ENCODE assay signal across 11 cellular contexts in genomic region chr6:113908801-113909200, GRCh38. TPM values are rescaled to one million over a fixed set of nuclear protein-coding genes. Genes with fewer than 3 reads are reported as not detected.
DNase-seq lines count a peak whose midpoint lies in the region; ATAC-seq and TF ChIP-seq lines count a peak whose summit lies in the region.
"Had no signal": no experiment of that assay in that cellular context is flagged by ENCODE, and none has a peak within 500 bp of the region (broad histone marks: within the 10 kb centered on the region; RNA-seq: fewer than 3 reads in every experiment).

No MANE protein-coding gene starts in this region.

- ATAC-seq in HG02678 (IDR thresholded peaks at IDR 0.05; ENCODE audit: unreplicated experiment) (no peak), GM18519 (IDR thresholded peaks at IDR 0.05; ENCODE audit: low FRiP score, unreplicated experiment) (no peak), GM21723 (IDR thresholded peaks at IDR 0.05; ENCODE audit: unreplicated experiment) (no peak)

- no peak overlapping the region for H3K4me3 ChIP-seq in AG10803 (ENCODE audit: low read length)
- no peak overlapping the region for H3K4me3 ChIP-seq in fibroblast of pulmonary artery (replicated peaks; ENCODE audit: low read depth, low read length)
- no peak overlapping the region for H3K4me3 ChIP-seq in osteoblast (ENCODE audit: insufficient read depth, low read length)
- H3K4me3 ChIP-seq: Peyer's patch had no signal

- TF ChIP-seq CTCF in AG10803 (conservative IDR thresholded peaks at IDR 0.05; ENCODE audit: low read length) (no peak), fibroblast of pulmonary artery (IDR thresholded peaks at IDR 0.05; ENCODE audit: low read length, missing control alignments) (no peak), osteoblast (IDR thresholded peaks at IDR 0.05; ENCODE audit: extremely low read depth, low read depth, low read length) (no peak)

- DNase-seq in AG10803 (ENCODE audit: low read depth), result peak; percentile 28
- DNase-seq in NCI-H226, result peak; percentile 51
- peak; percentile 9 for DNase-seq in fibroblast of pulmonary artery (ENCODE audit: low read depth)
- DNase-seq in osteoblast (ENCODE audit: insufficient read length, low spot score, missing footprints), result no peak
- DNase-seq in kidney tubule cell (ENCODE audit: low spot score), result no peak
- DNase-seq: CD4-positive, alpha-beta T cell; Peyer's patch; Right ventricle myocardium superior had no signal

- no peaks in the 10 kb centered on the region for H3K27me3 ChIP-seq in osteoblast (ENCODE audit: insufficient read depth, low read length)

- H3K36me3 ChIP-seq in osteoblast (ENCODE audit: insufficient read depth, low read length), result no peaks in the 10 kb centered on the region
- H3K36me3 ChIP-seq: Peyer's patch had no signal

- peak overlapping the region; percentile 71 for H3K27ac ChIP-seq in osteoblast (ENCODE audit: low read depth, low read length)
- H3K27ac ChIP-seq: Peyer's patch had no signal

- peaks cover 9% of the 10 kb centered on the region for H3K4me1 ChIP-seq in osteoblast (ENCODE audit: insufficient read depth, low read length)
- H3K4me1 ChIP-seq: Peyer's patch had no signal

- H2AFZ ChIP-seq in osteoblast (ENCODE audit: low read length), result peak overlapping the region; percentile 29

- no peaks in the 10 kb centered on the region for H3K9me3 ChIP-seq in osteoblast (ENCODE audit: low read depth, low read length)
- H3K9me3 ChIP-seq: Peyer's patch had no signal

- H4K20me1 ChIP-seq in osteoblast (ENCODE audit: insufficient read depth, low read length), result no peaks in the 10 kb centered on the region

- peak overlapping the region; percentile 56 for H3K4me2 ChIP-seq in osteoblast (ENCODE audit: insufficient read depth, low read length)

- no peaks in the 10 kb centered on the region for H3K79me2 ChIP-seq in osteoblast (ENCODE audit: insufficient read depth, low read length)

RNA-seq across cellular contexts. Expression of gene MARCKS, which starts 51.7 kb away (rescaled TPM):
- 535 and 570 TPM in 2 replicates for total RNA-seq in osteoblast

Comparison
In these comparisons a context has a peak if more than half of its experiments do, and no peak if none do; other contexts are left out.
1. DNase-seq: peak in AG10803 (single experiment), NCI-H226 (single experiment) and fibroblast of pulmonary artery (single experiment); none in osteoblast (single experiment) and kidney tubule cell (single experiment).